ENCODE assay signal across 9 cellular contexts in the genomic region with DNA sequence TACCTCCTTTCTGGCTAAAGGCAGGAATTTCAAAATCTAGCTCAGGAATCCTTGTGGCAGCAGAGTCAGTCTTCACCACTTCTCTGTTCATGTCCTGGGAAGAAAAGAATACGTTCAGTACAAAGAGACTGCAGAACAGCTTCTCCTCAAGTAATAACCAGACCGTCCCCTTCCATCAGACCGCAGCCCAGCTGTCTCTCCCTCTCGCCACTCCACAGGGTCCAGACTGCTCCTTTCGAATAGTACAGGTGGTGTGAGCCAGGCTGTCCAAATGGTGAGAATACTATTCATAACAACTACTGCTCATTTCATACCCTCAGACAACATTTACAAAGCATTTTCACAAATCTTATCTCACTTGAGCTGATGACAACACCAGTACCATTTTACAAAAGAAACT. TPM values are rescaled to one million over a fixed set of nuclear protein-coding genes. Genes with fewer than 3 reads are reported as not detected.
A peak's percentile ranks its signal among the peaks of the same experiment; 100 is the strongest.
DNase-seq lines count a peak whose midpoint lies in the region; ATAC-seq, FAIRE-seq and TF ChIP-seq lines count a peak whose summit lies in the region.
"Had no signal": no experiment of that assay in that cellular context is flagged by ENCODE, and none has a peak within 500 bp of the region (broad histone marks: within the 10 kb centered on the region; RNA-seq: fewer than 3 reads in every experiment).

No MANE protein-coding gene starts in this region.

- peak overlapping the region; percentile 95 for H3K4me3 Mint-ChIP-seq in CD8-positive, alpha-beta T cell

- no peaks in the 10 kb centered on the region for H3K9me2 ChIP-seq in OCI-LY1 (ENCODE audit: low read depth, low read length)

- H3K27me3 ChIP-seq in CD8-positive, alpha-beta T cell (ENCODE audit: insufficient read depth, low read length): no peaks in the 10 kb centered on the region
- H3K27me3 ChIP-seq in OCI-LY1 (ENCODE audit: insufficient read depth, low read length): no peaks in the 10 kb centered on the region
- H3K27me3 ChIP-seq in endothelial cell of umbilical vein (ENCODE audit: control insufficient read depth in 2 of 2, insufficient read depth in 2 of 2, low read length in 2 of 2): no peaks in the 10 kb centered on the region
- H3K27me3 ChIP-seq in osteoblast (ENCODE audit: insufficient read depth, low read length): no peaks in the 10 kb centered on the region

- TF ChIP-seq POLR2A in endothelial cell of umbilical vein (IDR thresholded peaks at IDR 0.05; ENCODE audit: low read depth, low read length): no peak

- H3K27ac ChIP-seq in CD8-positive, alpha-beta T cell (ENCODE audit: low read depth, low read length): peak overlapping the region; percentile 95
- no peak overlapping the region for H3K27ac ChIP-seq in OCI-LY1 (ENCODE audit: low read depth, low read length, poor library complexity, severe bottlenecking)
- peak overlapping the region; percentile 40 for H3K27ac ChIP-seq in endothelial cell of umbilical vein (ENCODE audit: insufficient read depth, low read depth, low read length)
- peak overlapping the region; percentile 97 for H3K27ac ChIP-seq in osteoblast (ENCODE audit: low read depth, low read length)

- POLR2A ChIA-PET in CD8-positive, alpha-beta T cell (lab: Charles Lee): interaction anchor here (0.6 to 3.9 kb wide), 7 partner anchors 13 to 391 kb away, joined by 3 to 43 read pairs (median 6); a partner anchor contains a TSS
- POLR2A ChIA-PET in endothelial cell of umbilical vein (lab: Charles Lee): interaction anchor here (0.6 to 1.4 kb wide), 3 partner anchors 311 to 1649 kb away, joined by 3 read pairs; a partner anchor contains a TSS

- no peak for TF ChIP-seq CTCF in CD8-positive, alpha-beta T cell (IDR thresholded peaks at IDR 0.05)
- TF ChIP-seq CTCF in OCI-LY1 (IDR thresholded peaks at IDR 0.05; ENCODE audit: low read length) (no peak), endothelial cell of umbilical vein (IDR thresholded peaks at IDR 0.05; ENCODE audit: extremely low read depth in 1 of 2, insufficient read depth in 1 of 2, low read depth in 1 of 2, low read length in 2 of 2) (no peak), osteoblast (IDR thresholded peaks at IDR 0.05; ENCODE audit: extremely low read depth, low read depth, low read length) (no peak)

- H2AFZ ChIP-seq in OCI-LY1 (ENCODE audit: low read length) (no peak overlapping the region), endothelial cell of umbilical vein (ENCODE audit: low read depth, low read length) (no peak overlapping the region), osteoblast (ENCODE audit: low read length) (peak overlapping the region; percentile 28)

- no peak for ATAC-seq in CD8-positive, alpha-beta T cell
- ATAC-seq in HG03442 (IDR thresholded peaks at IDR 0.05; ENCODE audit: unreplicated experiment) (no peak), GM18519 (IDR thresholded peaks at IDR 0.05; ENCODE audit: low FRiP score, unreplicated experiment) (no peak)

- intact Hi-C loops in CD8-positive, alpha-beta T cell (cut with DNase I, micrococcal nuclease): loop anchor here (1.0 to 5.0 kb wide), 2 partner anchors 49 to 540 kb away; a partner anchor contains a TSS
- intact Hi-C loops in endothelial cell of umbilical vein (cut with micrococcal nuclease): loop anchor here (5.0 kb wide), 1 partner anchor 540 kb away; a partner anchor contains a TSS

- H3K4me3 ChIP-seq in CD8-positive, alpha-beta T cell (ENCODE audit: low read depth, low read length): peak overlapping the region; percentile 94
- H3K4me3 ChIP-seq in OCI-LY1 (ENCODE audit: low read depth, low read length, poor library complexity, severe bottlenecking) (peak overlapping the region; percentile 89), endothelial cell of umbilical vein (replicated peaks in 1 of 3; ENCODE audit: insufficient read depth in 1 of 3, low read depth in 1 of 3, low read length in 3 of 3) (peak overlapping the region; percentile 76 to 92 (median 88)), osteoblast (ENCODE audit: insufficient read depth, low read length) (peak overlapping the region; percentile 92)

- no peaks in the 10 kb centered on the region for H3F3A ChIP-seq in OCI-LY1 (ENCODE audit: insufficient read depth, low read length)

- DNase-seq in CD8-positive, alpha-beta T cell: no peak
- DNase-seq in endothelial cell of umbilical vein (ENCODE audit: low read depth, low spot score) (no peak), osteoblast (ENCODE audit: insufficient read length, low spot score, missing footprints) (no peak), activated gamma-delta T cell treated with Interleukin-2 at 50 U/mL for 16 hours (no peak), DMS53 treated with DMSO at 0.1 percent for 48 hours (lab: John Stamatoyannopoulos, UW; ENCODE audit: unreplicated experiment) (no peak)

- dilution Hi-C loops in endothelial cell of umbilical vein (cut with MboI; ENCODE audit: extremely low pct_ligation_motif_present, low sequenced_read_pairs): no loop called here

- H3K79me2 ChIP-seq in OCI-LY1 (ENCODE audit: insufficient read depth, low read length) (peaks cover 10% of the 10 kb centered on the region; the same call in 1 of the 2 replicates), endothelial cell of umbilical vein (ENCODE audit: control insufficient read depth, insufficient read depth, low read length) (peaks cover 15% of the 10 kb centered on the region), osteoblast (ENCODE audit: insufficient read depth, low read length) (peaks cover 42% of the 10 kb centered on the region)

- H3K4me2 ChIP-seq in OCI-LY1 (ENCODE audit: low read length): peak overlapping the region; percentile 98
- peak overlapping the region; percentile 63 for H3K4me2 ChIP-seq in endothelial cell of umbilical vein (ENCODE audit: insufficient read depth, low read length)
- peak overlapping the region; percentile 93 for H3K4me2 ChIP-seq in osteoblast (ENCODE audit: insufficient read depth, low read length)

- no peaks in the 10 kb centered on the region for H3K27me3 Mint-ChIP-seq in CD8-positive, alpha-beta T cell (ENCODE audit: low read depth)

- no peaks in the 10 kb centered on the region for H3K9me3 ChIP-seq in CD8-positive, alpha-beta T cell (ENCODE audit: low read length)
- no peaks in the 10 kb centered on the region for H3K9me3 ChIP-seq in OCI-LY1 (ENCODE audit: low read length)
- H3K9me3 ChIP-seq in endothelial cell of umbilical vein (replicated peaks; ENCODE audit: control insufficient read depth, insufficient read depth, low read length): no peaks in the 10 kb centered on the region
- H3K9me3 ChIP-seq in osteoblast (ENCODE audit: low read depth, low read length): no peaks in the 10 kb centered on the region

- peaks cover 29% of the 10 kb centered on the region for H3K4me1 ChIP-seq in CD8-positive, alpha-beta T cell (ENCODE audit: insufficient read depth, low read length)
- peaks cover 27% of the 10 kb centered on the region for H3K4me1 ChIP-seq in OCI-LY1 (ENCODE audit: insufficient read depth, low read length, severe bottlenecking)
- H3K4me1 ChIP-seq in endothelial cell of umbilical vein (ENCODE audit: control insufficient read depth, extremely low read depth, insufficient read depth, low read length): peaks cover 13% of the 10 kb centered on the region
- peaks cover 36% of the 10 kb centered on the region for H3K4me1 ChIP-seq in osteoblast (ENCODE audit: insufficient read depth, low read length)

- CTCF ChIA-PET in CD8-positive, alpha-beta T cell (lab: Charles Lee): interaction anchor here (0.8 to 10.7 kb wide), 5 partner anchors 9 to 321 kb away, joined by 3 to 153 read pairs (median 4); a partner anchor contains a TSS
- CTCF ChIA-PET in endothelial cell of umbilical vein (lab: Charles Lee): interaction anchor here (1.0 to 6.2 kb wide), 7 partner anchors 12 to 440 kb away, joined by 3 to 210 read pairs (median 5); no protein-coding TSS in a partner anchor

- H3K9me1 ChIP-seq in endothelial cell of umbilical vein (replicated peaks; ENCODE audit: control insufficient read depth, extremely low read depth, insufficient read depth, low read length): no peaks in the 10 kb centered on the region

- H3K27ac Mint-ChIP-seq in CD8-positive, alpha-beta T cell: peak overlapping the region; percentile 91

- H4K20me1 ChIP-seq in OCI-LY1 (ENCODE audit: insufficient read depth, low read length) (no peaks in the 10 kb centered on the region), endothelial cell of umbilical vein (replicated peaks; ENCODE audit: control insufficient read depth, extremely low read depth, insufficient read depth, low read length) (no peaks in the 10 kb centered on the region), osteoblast (ENCODE audit: insufficient read depth, low read length) (no peaks in the 10 kb centered on the region)

- H3K9me3 Mint-ChIP-seq in CD8-positive, alpha-beta T cell: no peaks in the 10 kb centered on the region

- peak; percentile 63 for FAIRE-seq in endothelial cell of umbilical vein (lab: Jason Lieb, UNC)

- H3K36me3 ChIP-seq in CD8-positive, alpha-beta T cell (ENCODE audit: insufficient read depth, low read length): peaks cover 46% of the 10 kb centered on the region
- H3K36me3 ChIP-seq in OCI-LY1 (ENCODE audit: insufficient read depth, low read length): peaks cover 47% of the 10 kb centered on the region
- H3K36me3 ChIP-seq in endothelial cell of umbilical vein (ENCODE audit: control insufficient read depth in 2 of 2, extremely low read depth in 1 of 2, insufficient read depth in 2 of 2, low read length in 2 of 2): peaks cover 23 to 29% of the 10 kb centered on the region in 2 experiments
- peaks cover 47% of the 10 kb centered on the region for H3K36me3 ChIP-seq in osteoblast (ENCODE audit: insufficient read depth, low read length)

- peaks cover 56% of the 10 kb centered on the region for H3K36me3 Mint-ChIP-seq in CD8-positive, alpha-beta T cell

- H3K9ac ChIP-seq in OCI-LY1 (ENCODE audit: low read length) (peak overlapping the region; percentile 84), endothelial cell of umbilical vein (replicated peaks; ENCODE audit: extremely low read depth, insufficient read depth, low read length) (peak overlapping the region; percentile 88)

- H3K4me1 Mint-ChIP-seq in CD8-positive, alpha-beta T cell (ENCODE audit: low read depth): peaks cover 60% of the 10 kb centered on the region

- BruUV-seq in endothelial cell of umbilical vein (replicated peaks; lab: Mats Ljungman, UMichigan): TSS peak; percentile 48

RNA-seq across cellular contexts. Expression of a gene that starts 0.9 kb away (rescaled TPM):
- total RNA-seq in CD8-positive, alpha-beta T cell: 100 to 1,000 TPM; 132 to 134 TPM
- total RNA-seq in endothelial cell of umbilical vein: 48.6 and 54.5 TPM in 2 replicates
- polyA plus RNA-seq in endothelial cell of umbilical vein: 21.0 and 22.6 TPM in 2 replicates
- polyA plus RNA-seq in endothelial cell of umbilical vein (2011; cell fraction: cytosol; rRNA removed): 29.9 and 34.0 TPM in 2 replicates
- polyA plus RNA-seq in endothelial cell of umbilical vein (2011; cell fraction: nucleus; rRNA removed): 44.3 and 50.8 TPM in 2 replicates
- polyA plus RNA-seq in endothelial cell of umbilical vein (2012): 37.9 and 40.2 TPM in 2 replicates
- 34.4 and 36.6 TPM in 2 replicates for polyA minus RNA-seq in endothelial cell of umbilical vein
- 22.2 TPM for polyA minus RNA-seq in endothelial cell of umbilical vein (2011; cell fraction: cytosol; rRNA and poly(A)+ RNA removed)
- polyA minus RNA-seq in endothelial cell of umbilical vein (2011; cell fraction: nucleus; rRNA and poly(A)+ RNA removed): 29.3 and 31.5 TPM in 2 replicates
- total RNA-seq in osteoblast: 27.1 and 36.2 TPM in 2 replicates

RNA-seq across cellular contexts. Expression of a gene that starts 4.7 kb away (rescaled TPM):
- total RNA-seq in CD8-positive, alpha-beta T cell: not detected
- not detected in 2 replicates for total RNA-seq in endothelial cell of umbilical vein
- polyA plus RNA-seq in endothelial cell of umbilical vein: not detected in 2 replicates
- polyA plus RNA-seq in endothelial cell of umbilical vein (2011; cell fraction: cytosol; rRNA removed): not detected in 2 replicates
- not detected in 2 replicates for polyA plus RNA-seq in endothelial cell of umbilical vein (2011; cell fraction: nucleus; rRNA removed)
- not detected in 2 replicates for polyA plus RNA-seq in endothelial cell of umbilical vein (2012)
- not detected in 2 replicates for polyA minus RNA-seq in endothelial cell of umbilical vein
- not detected for polyA minus RNA-seq in endothelial cell of umbilical vein (2011; cell fraction: cytosol; rRNA and poly(A)+ RNA removed)
- not detected in 2 replicates for polyA minus RNA-seq in endothelial cell of umbilical vein (2011; cell fraction: nucleus; rRNA and poly(A)+ RNA removed)
- under 0.01 TPM in 1 of 2 replicates, not detected in the other for total RNA-seq in osteoblast
- total RNA-seq: T-helper 2 cell treated with Interferon-gamma antibody and Interleukin-4, amounts not matched to agents 100 ng/mL and 5 ng/mL, for 36 hours had no signal

RNA-seq across cellular contexts. Expression of a gene that starts 14.2 kb away (rescaled TPM):
- total RNA-seq in CD8-positive, alpha-beta T cell: 10 to 100 TPM; 12.5 TPM
- total RNA-seq in endothelial cell of umbilical vein (21.8 and 22.2 TPM in 2 replicates), osteoblast (12.7 and 14.5 TPM in 2 replicates)
- 17.6 and 18.8 TPM in 2 replicates for polyA plus RNA-seq in endothelial cell of umbilical vein
- 18.5 and 21.5 TPM in 2 replicates for polyA plus RNA-seq in endothelial cell of umbilical vein (2011; cell fraction: cytosol; rRNA removed)
- polyA plus RNA-seq in endothelial cell of umbilical vein (2011; cell fraction: nucleus; rRNA removed): 30.4 and 34.3 TPM in 2 replicates
- 13.8 and 16.7 TPM in 2 replicates for polyA plus RNA-seq in endothelial cell of umbilical vein (2012)
- polyA minus RNA-seq in endothelial cell of umbilical vein: 15.1 and 19.9 TPM in 2 replicates
- polyA minus RNA-seq in endothelial cell of umbilical vein (2011; cell fraction: cytosol; rRNA and poly(A)+ RNA removed): 9.8 TPM
- polyA minus RNA-seq in endothelial cell of umbilical vein (2011; cell fraction: nucleus; rRNA and poly(A)+ RNA removed): 13.2 and 19.5 TPM in 2 replicates

RNA-seq across cellular contexts. Expression of a gene that starts 36.1 kb away (rescaled TPM):
- not detected for total RNA-seq in CD8-positive, alpha-beta T cell
- not detected in 2 replicates for total RNA-seq in endothelial cell of umbilical vein
- polyA plus RNA-seq in endothelial cell of umbilical vein: not detected in 2 replicates
- polyA plus RNA-seq in endothelial cell of umbilical vein (2011; cell fraction: cytosol; rRNA removed): not detected in 2 replicates
- not detected in 2 replicates for polyA plus RNA-seq in endothelial cell of umbilical vein (2011; cell fraction: nucleus; rRNA removed)
- polyA plus RNA-seq in endothelial cell of umbilical vein (2012): not detected in 2 replicates
- polyA minus RNA-seq in endothelial cell of umbilical vein: not detected in 2 replicates
- not detected for polyA minus RNA-seq in endothelial cell of umbilical vein (2011; cell fraction: cytosol; rRNA and poly(A)+ RNA removed)
- not detected in 2 replicates for polyA minus RNA-seq in endothelial cell of umbilical vein (2011; cell fraction: nucleus; rRNA and poly(A)+ RNA removed)
- total RNA-seq in osteoblast: not detected in 2 replicates
- total RNA-seq: T-helper 2 cell treated with Interferon-gamma antibody and Interleukin-4, amounts not matched to agents 100 ng/mL and 5 ng/mL, for 36 hours had no signal

RNA-seq across cellular contexts. Expression of a gene that starts 42.7 kb away (rescaled TPM):
- total RNA-seq in CD8-positive, alpha-beta T cell: not detected
- total RNA-seq in endothelial cell of umbilical vein: not detected in 2 replicates
- polyA plus RNA-seq in endothelial cell of umbilical vein: not detected in 2 replicates
- polyA plus RNA-seq in endothelial cell of umbilical vein (2011; cell fraction: cytosol; rRNA removed): not detected in 2 replicates
- polyA plus RNA-seq in endothelial cell of umbilical vein (2011; cell fraction: nucleus; rRNA removed): not detected in 2 replicates
- polyA plus RNA-seq in endothelial cell of umbilical vein (2012): not detected in 2 replicates
- polyA minus RNA-seq in endothelial cell of umbilical vein: not detected in 2 replicates
- not detected for polyA minus RNA-seq in endothelial cell of umbilical vein (2011; cell fraction: cytosol; rRNA and poly(A)+ RNA removed)
- polyA minus RNA-seq in endothelial cell of umbilical vein (2011; cell fraction: nucleus; rRNA and poly(A)+ RNA removed): not detected in 2 replicates
- total RNA-seq in osteoblast: not detected in 2 replicates
- total RNA-seq: T-helper 2 cell treated with Interferon-gamma antibody and Interleukin-4, amounts not matched to agents 100 ng/mL and 5 ng/mL, for 36 hours had no signal
